Comparison of ENCODE assay signal across 19 cellular contexts in the genomic region with DNA sequence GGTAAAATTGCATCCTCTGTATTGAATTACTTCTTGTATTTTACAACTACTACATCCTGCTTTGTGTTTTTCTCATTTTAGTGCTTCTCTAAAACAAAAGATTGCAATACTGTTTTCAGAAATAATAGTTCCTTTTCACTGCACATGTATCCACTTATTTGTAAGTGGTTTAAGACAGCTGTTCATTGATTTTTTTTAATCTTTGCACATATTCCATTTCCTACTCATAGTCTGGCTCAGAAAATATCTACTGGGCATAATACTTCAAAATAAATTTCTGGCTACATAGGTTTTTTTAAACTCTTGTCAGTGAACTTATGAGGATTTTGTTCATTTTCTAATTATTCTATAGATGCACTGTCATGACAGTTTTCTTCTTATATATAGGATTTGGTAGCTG.
"Had no signal": no experiment of that assay in that cellular context is flagged by ENCODE, and none has a peak within 500 bp of the region (broad histone marks: within the 10 kb centered on the region; RNA-seq: fewer than 3 reads in every experiment).

No MANE protein-coding gene starts in this region.

- H3K4me1 Mint-ChIP-seq: activated CD4-positive, alpha-beta T cell treated with anti-CD3 and anti-CD28 coated beads, Interleukin-2, amount 10 ng/mL, durations not matched to agents 7 days and 5 days; WTC11 had no signal

- H3K27ac ChIP-seq: body of pancreas, left lung, testis, transverse colon had no signal

- DNase-seq: activated CD4-positive, alpha-beta T cell treated with anti-CD3 and anti-CD28 coated beads for 1 hour; activated CD4-positive, alpha-beta T cell treated with anti-CD3 and anti-CD28 coated beads, Interleukin-2, amount 10 ng/mL, durations not matched to agents 7 days and 5 days; activated CD8-positive, alpha-beta T cell treated with anti-CD3 and anti-CD28 coated beads for 36 hours; activated gamma-delta T cell treated with Interleukin-2 at 50 U/mL for 16 hours; activated T-cell treated with anti-CD3 and anti-CD28 coated beads, Interleukin-2, amount 50 U/mL, for 4 hours; anterior cingulate cortex; effector CD4-positive, alpha-beta T cell; left lung; mucosa of descending colon; stimulated activated CD4-positive, alpha-beta T cell treated with anti-CD3 and anti-CD28 coated beads, Interleukin-2, amount 100 ng/mL, for 48 hours; stimulated activated naive CD8-positive, alpha-beta T cell treated with anti-CD3 and anti-CD28 coated beads, Interleukin-15, Interleukin-2, amounts not matched to agents 100 U/mL and 50 U/mL, for 24 hours; testis; transverse colon had no signal

- H3K27me3 ChIP-seq: body of pancreas, left lung, testis, transverse colon had no signal

- H3K4me3 Mint-ChIP-seq: activated CD4-positive, alpha-beta T cell treated with anti-CD3 and anti-CD28 coated beads, Interleukin-2, amount 10 ng/mL, durations not matched to agents 7 days and 5 days; activated CD8-positive, alpha-beta T cell treated with anti-CD3 and anti-CD28 coated beads for 36 hours; activated T-cell treated with anti-CD3 and anti-CD28 coated beads, Interleukin-2, amount 50 U/mL, for 4 hours; activated T-helper 17 cell treated with anti-CD3 and anti-CD28 coated beads, Interleukin-2, amount 50 U/mL, for 72 hours; natural killer cell treated with Interleukin-12 subunit alpha and Interleukin-12 subunit beta and Interleukin-15 and Interleukin-18, amount 100 ng/mL, for 72 hours; WTC11 had no signal

- H3K9me3 ChIP-seq: body of pancreas, testis had no signal

- H3K27ac Mint-ChIP-seq: activated CD4-positive, alpha-beta T cell treated with anti-CD3 and anti-CD28 coated beads, Interleukin-2, amount 10 ng/mL, durations not matched to agents 7 days and 5 days; activated CD8-positive, alpha-beta T cell treated with anti-CD3 and anti-CD28 coated beads for 36 hours; activated naive CD4-positive, alpha-beta T cell treated with anti-CD3 and anti-CD28 coated beads, Interleukin-2, amount 50 U/mL, for 72 hours; activated T-helper 17 cell treated with anti-CD3 and anti-CD28 coated beads, Interleukin-2, amount 50 U/mL, for 72 hours; natural killer cell treated with Interleukin-12 subunit alpha and Interleukin-12 subunit beta and Interleukin-15 and Interleukin-18, amount 100 ng/mL, for 72 hours; WTC11 had no signal

- H3K9me3 Mint-ChIP-seq: activated T-helper 17 cell treated with anti-CD3 and anti-CD28 coated beads, Interleukin-2, amount 50 U/mL, for 72 hours; natural killer cell treated with Interleukin-12 subunit alpha and Interleukin-12 subunit beta and Interleukin-15 and Interleukin-18, amount 100 ng/mL, for 72 hours had no signal

- H3K4me1 ChIP-seq: left lung, testis had no signal

- ATAC-seq: activated CD8-positive, alpha-beta T cell treated with anti-CD3 and anti-CD28 coated beads for 36 hours; activated naive CD4-positive, alpha-beta T cell treated with anti-CD3 and anti-CD28 coated beads, Interleukin-2, amount 50 U/mL, for 72 hours; activated T-cell treated with anti-CD3 and anti-CD28 coated beads, Interleukin-2, amount 50 U/mL, for 4 hours; activated T-helper 17 cell treated with anti-CD3 and anti-CD28 coated beads, Interleukin-2, amount 50 U/mL, for 72 hours; natural killer cell treated with Interleukin-12 subunit alpha and Interleukin-12 subunit beta and Interleukin-15 and Interleukin-18, amount 100 ng/mL, for 72 hours; stimulated activated naive CD8-positive, alpha-beta T cell treated with anti-CD3 and anti-CD28 coated beads, Interleukin-15, Interleukin-2, amounts not matched to agents 100 U/mL and 50 U/mL, for 24 hours; WTC11 had no signal

- H3K4me3 ChIP-seq: body of pancreas, left lung, lung, mucosa of descending colon, testis, transverse colon had no signal

- H3K27me3 Mint-ChIP-seq: activated CD4-positive, alpha-beta T cell treated with anti-CD3 and anti-CD28 coated beads, Interleukin-2, amount 10 ng/mL, durations not matched to agents 7 days and 5 days; activated CD8-positive, alpha-beta T cell treated with anti-CD3 and anti-CD28 coated beads for 36 hours; activated T-helper 17 cell treated with anti-CD3 and anti-CD28 coated beads, Interleukin-2, amount 50 U/mL, for 72 hours; natural killer cell treated with Interleukin-12 subunit alpha and Interleukin-12 subunit beta and Interleukin-15 and Interleukin-18, amount 100 ng/mL, for 72 hours had no signal
